ENCODE assay signal across 19 cellular contexts in genomic region chr6:106380407-106380806, GRCh38. TPM values are rescaled to one million over a fixed set of nuclear protein-coding genes. Genes with fewer than 3 reads are reported as not detected.
A peak's percentile ranks its signal among the peaks of the same experiment; 100 is the strongest.
DNase-seq lines count a peak whose midpoint lies in the region; ATAC-seq and TF ChIP-seq lines count a peak whose summit lies in the region.
"Had no signal": no experiment of that assay in that cellular context is flagged by ENCODE, and none has a peak within 500 bp of the region (broad histone marks: within the 10 kb centered on the region; RNA-seq: fewer than 3 reads in every experiment).

No MANE protein-coding gene starts in this region.

- no peak overlapping the region for H4K5ac ChIP-seq in IMR-90 (ENCODE audit: low read depth, low read length)

- H3K4me3 Mint-ChIP-seq in MCF 10A (ENCODE audit: unreplicated experiment): no peak overlapping the region
- H3K4me3 Mint-ChIP-seq: CD8-positive, alpha-beta T cell had no signal

- no peak overlapping the region for H3K9ac ChIP-seq in IMR-90 (ENCODE audit: low read depth, low read length)
- H3K9ac ChIP-seq: BLaER1 treated with 17β-estradiol and CSF1 and Interleukin-3, amounts not matched to agents 10 nM and 100 nM had no signal

- no TSS peak for BruUV-seq in IMR-90 (replicated peaks; lab: Mats Ljungman, UMichigan)
- no TSS peak for BruUV-seq in MCF 10A (replicated peaks; lab: Mats Ljungman, UMichigan)

- H4K20me1 ChIP-seq in IMR-90 (ENCODE audit: insufficient read depth, low read length): no peaks in the 10 kb centered on the region
- H4K20me1 ChIP-seq: BLaER1 treated with 17β-estradiol and CSF1 and Interleukin-3, amounts not matched to agents 10 nM and 100 nM had no signal

- TF ChIP-seq POLR2A in IMR-90 (IDR thresholded peaks at IDR 0.05; ENCODE audit: low read depth, low read length) (no peak), esophagus squamous epithelium (IDR thresholded peaks at IDR 0.05) (no peak)

- no peak overlapping the region for H3K14ac ChIP-seq in IMR-90 (replicated peaks; ENCODE audit: low read depth, low read length)

- H3K4me3 ChIP-seq in IMR-90 (ENCODE audit: insufficient read depth, low read depth, low read length): no peak overlapping the region
- H3K4me3 ChIP-seq in esophagus squamous epithelium: no peak overlapping the region
- H3K4me3 ChIP-seq: A549; BLaER1 treated with 17β-estradiol and CSF1 and Interleukin-3, amounts not matched to agents 10 nM and 100 nM; K562; SJSA1 had no signal

- no peak overlapping the region for H3K56ac ChIP-seq in IMR-90 (ENCODE audit: extremely low read depth, insufficient read depth, low read length)

- no peak overlapping the region for H2BK20ac ChIP-seq in IMR-90 (ENCODE audit: low read depth, low read length)

- POLR2A ChIA-PET in IMR-90 (lab: Charles Lee; ENCODE audit: unreplicated experiment): no interaction called here
- POLR2A ChIA-PET in MCF 10A (lab: Yijun Ruan, JAX): interaction anchor here (0.8 to 1.0 kb wide), 3 partner anchors 10 to 55 kb away, joined by 3 to 4 read pairs (median 3); partner anchors contain the start of genes ATG5 and CRYBG1

- H3K27ac ChIP-seq in IMR-90 (ENCODE audit: insufficient read depth, low read length): no peak overlapping the region
- H3K27ac ChIP-seq in esophagus squamous epithelium: peak overlapping the region in 3 of 4 donors; percentile 43 to 77 (median 70)
- H3K27ac ChIP-seq: A549; BLaER1 treated with 17β-estradiol and CSF1 and Interleukin-3, amounts not matched to agents 10 nM and 100 nM; RWPE1; SJSA1 had no signal

- H3K27me3 ChIP-seq in IMR-90 (ENCODE audit: control insufficient read depth, insufficient read depth, low read length) (peaks cover 15% of the 10 kb centered on the region), esophagus squamous epithelium (no peaks in the 10 kb centered on the region)
- H3K27me3 ChIP-seq: BLaER1 treated with 17β-estradiol and CSF1 and Interleukin-3, amounts not matched to agents 10 nM and 100 nM had no signal

- no peak overlapping the region for H3K4me2 ChIP-seq in IMR-90 (ENCODE audit: low read depth, low read length)
- H3K4me2 ChIP-seq: A549; BLaER1 treated with 17β-estradiol and CSF1 and Interleukin-3, amounts not matched to agents 10 nM and 100 nM had no signal

- no peak overlapping the region for H2AK9ac ChIP-seq in IMR-90 (replicated peaks; ENCODE audit: low read depth, low read length, poor library complexity)

- no peak overlapping the region for H2BK5ac ChIP-seq in IMR-90 (ENCODE audit: low read depth, low read length, poor library complexity, severe bottlenecking)

- TF ChIP-seq RAD21 in IMR-90 (IDR thresholded peaks at IDR 0.05; ENCODE audit: low read length): no peak

- H3K4me1 ChIP-seq in IMR-90 (ENCODE audit: control insufficient read depth, insufficient read depth, low read length) (no peaks in the 10 kb centered on the region), esophagus squamous epithelium (peaks cover 10 to 94% (median 22%) of the 10 kb centered on the region in 3 donors)
- H3K4me1 ChIP-seq: A549 had no signal

- TF ChIP-seq CTCF in IMR-90 (conservative IDR thresholded peaks at IDR 0.05; ENCODE audit: low read depth, low read length): no peak
- TF ChIP-seq CTCF in MCF 10A (IDR thresholded peaks at IDR 0.05; ENCODE audit: unreplicated experiment): no peak
- TF ChIP-seq CTCF in esophagus squamous epithelium (IDR thresholded peaks at IDR 0.05): no peak
- TF ChIP-seq CTCF in GM20000 (IDR thresholded peaks at IDR 0.05; ENCODE audit: extremely low read depth, missing control alignments): no peak

- no peaks in the 10 kb centered on the region for H3K27me3 Mint-ChIP-seq in MCF 10A (ENCODE audit: insufficient read depth, unreplicated experiment)

- H2AFZ ChIP-seq in IMR-90 (replicated peaks; ENCODE audit: low read length, poor library complexity): no peak overlapping the region

- H2AK5ac ChIP-seq in IMR-90 (ENCODE audit: low read depth, low read length): no peak overlapping the region

- H2BK120ac ChIP-seq in IMR-90 (ENCODE audit: low read depth, low read length): no peak overlapping the region

- no CpG with 5 or more reads among the region's 1 CpG for WGBS in IMR-90 (ENCODE audit: extremely low coverage in 2 of 2, insufficient read length in 1 of 2), 2 experiments
- WGBS in esophagus squamous epithelium, 2 donors: 4 to 21% methylated on average over 1 of the region's 1 CpG

- no peaks in the 10 kb centered on the region for H3K36me3 ChIP-seq in IMR-90 (ENCODE audit: control insufficient read depth, insufficient read depth, low read length)
- no peaks in the 10 kb centered on the region for H3K36me3 ChIP-seq in esophagus squamous epithelium
- H3K36me3 ChIP-seq: BLaER1 treated with 17β-estradiol and CSF1 and Interleukin-3, amounts not matched to agents 10 nM and 100 nM; SJSA1 had no signal

- no peaks in the 10 kb centered on the region for H3K79me1 ChIP-seq in IMR-90 (ENCODE audit: low read depth in 1 of 2, low read length in 2 of 2)

- H3K23ac ChIP-seq in IMR-90 (ENCODE audit: low read depth, low read length): no peak overlapping the region

- H3K9me1 ChIP-seq in IMR-90 (ENCODE audit: insufficient read depth, low read length): no peaks in the 10 kb centered on the region

- H3K4ac ChIP-seq in IMR-90 (ENCODE audit: low read depth, low read length): no peak overlapping the region

- H3K9me3 ChIP-seq in IMR-90 (ENCODE audit: control insufficient read depth, insufficient read depth, low read length): no peaks in the 10 kb centered on the region
- no peaks in the 10 kb centered on the region for H3K9me3 ChIP-seq in esophagus squamous epithelium
- H3K9me3 ChIP-seq: A549; BLaER1 treated with 17β-estradiol and CSF1 and Interleukin-3, amounts not matched to agents 10 nM and 100 nM; SJSA1 had no signal

- no peaks in the 10 kb centered on the region for H3K9me3 Mint-ChIP-seq in MCF 10A (ENCODE audit: unreplicated experiment)
- H3K9me3 Mint-ChIP-seq: CD8-positive, alpha-beta T cell had no signal

- no peak overlapping the region for H2BK15ac ChIP-seq in IMR-90 (ENCODE audit: low read depth, low read length)

- H4K91ac ChIP-seq in IMR-90 (ENCODE audit: insufficient read depth, low read depth, low read length): no peak overlapping the region

- peak overlapping the region; percentile 63 for H3K27ac Mint-ChIP-seq in MCF 10A (ENCODE audit: low read depth, unreplicated experiment)
- H3K27ac Mint-ChIP-seq: CD8-positive, alpha-beta T cell had no signal

- H4K8ac ChIP-seq in IMR-90 (ENCODE audit: low read depth in 2 of 2, low read length in 2 of 2): no peak overlapping the region

- intact Hi-C loops in IMR-90 (cut with micrococcal nuclease): no loop called here
- intact Hi-C loops in MCF 10A (cut with micrococcal nuclease): no loop called here
- intact Hi-C loops in esophagus squamous epithelium (cut with DNase I): no loop called here

- no peak overlapping the region for H3K18ac ChIP-seq in IMR-90 (ENCODE audit: low read depth, low read length)

- in situ Hi-C loops in IMR-90 (cut with MboI; ENCODE audit: low sequenced_read_pairs): no loop called here

- H3K36me3 Mint-ChIP-seq in MCF 10A (ENCODE audit: insufficient read depth, unreplicated experiment): no peaks in the 10 kb centered on the region
- H3K36me3 Mint-ChIP-seq: CD8-positive, alpha-beta T cell had no signal

- no peak for ATAC-seq in IMR-90 (ENCODE audit: low read depth)
- no peak for ATAC-seq in HG02938 (IDR thresholded peaks at IDR 0.05; ENCODE audit: unreplicated experiment)
- ATAC-seq: A549; CD8-positive, alpha-beta T cell; K562 had no signal

- DNase-seq in IMR-90: peak; percentile 14
- no peak for DNase-seq in MCF 10A (ENCODE audit: unreplicated experiment)
- no peak for DNase-seq in esophagus squamous epithelium (lab: John Stamatoyannopoulos, UW)
- peak; percentile 42 for DNase-seq in stromal cell of bone marrow (ENCODE audit: low read depth)
- no peak for DNase-seq in AG08396 (ENCODE audit: low spot score)
- DNase-seq in GM20000 (ENCODE audit: low spot score): no peak
- DNase-seq: CD8-positive, alpha-beta T cell; DMS79; H7; NCI-H1436; NCI-H1930; NCI-H345; NCI-H524 treated with DMSO at 0.1 percent for 48 hours had no signal

- dilution Hi-C loops in IMR-90 (cut with HindIII; ENCODE audit: low sequenced_read_pairs, unreplicated experiment): no loop called here

- CTCF ChIA-PET in IMR-90 (lab: Yijun Ruan, JAX): no interaction called here
- CTCF ChIA-PET in MCF 10A (lab: Yijun Ruan, JAX): interaction anchor here (0.8 to 3.5 kb wide), 4 partner anchors 9 to 64 kb away, joined by 3 to 14 read pairs (median 7); partner anchors contain the start of gene CRYBG1

- peaks cover 37% of the 10 kb centered on the region for H3K4me1 Mint-ChIP-seq in MCF 10A (ENCODE audit: insufficient read depth, unreplicated experiment)

TF ChIP-seq in IMR-90, 13 proteins besides CTCF, POLR2A, EP300 and RAD21:
- TF ChIP-seq MAZ (IDR thresholded peaks at IDR 0.05; ENCODE audit: borderline replicate concordance, low read depth, low read length) (no peak), USF2 (IDR thresholded peaks at IDR 0.05; ENCODE audit: low read depth, low read length) (no peak), BHLHE40 (IDR thresholded peaks at IDR 0.05; ENCODE audit: low read depth, low read length) (no peak), CEBPB (IDR thresholded peaks at IDR 0.05; ENCODE audit: low read depth, low read length) (no peak), NFE2L2 (IDR thresholded peaks at IDR 0.05; ENCODE audit: low read depth, low read length) (no peak), RFX5 (IDR thresholded peaks at IDR 0.05; ENCODE audit: low read depth, low read length) (no peak)

RNA-seq across cellular contexts. Expression of gene CRYBG1, which starts 19.9 kb away (rescaled TPM):
- total RNA-seq in IMR-90 (2012; rRNA removed) (1.1 TPM in 2 replicates), MCF 10A (2022) (36.5 and 45.3 TPM in 2 replicates), esophagus squamous epithelium (100 to 1,000 TPM; 119 to 185 (median 153) TPM)
- 0.32 and 0.38 TPM in 2 replicates for polyA plus RNA-seq in IMR-90 (2012; rRNA removed)
- 0.09 and 0.12 TPM in 2 replicates for polyA plus RNA-seq in IMR-90 (2012; cell fraction: cytosol; rRNA removed)
- polyA plus RNA-seq in IMR-90 (2012; cell fraction: nucleus; rRNA removed; ENCODE audit: low replicate concordance): 0.14 and 0.50 TPM in 2 replicates

RNA-seq across cellular contexts. Expression of gene ATG5, which starts 54.8 kb away (rescaled TPM):
- total RNA-seq in IMR-90 (2012; rRNA removed) (28.0 and 44.7 TPM in 2 replicates), MCF 10A (2022) (26.4 and 33.3 TPM in 2 replicates), esophagus squamous epithelium (10 to 100 TPM; 14.6 to 34.9 (median 25.3) TPM)
- polyA plus RNA-seq in IMR-90 (2012; rRNA removed): 11.8 and 13.5 TPM in 2 replicates
- polyA plus RNA-seq in IMR-90 (2012; cell fraction: cytosol; rRNA removed): 4.6 and 5.3 TPM in 2 replicates
- polyA plus RNA-seq in IMR-90 (2012; cell fraction: nucleus; rRNA removed; ENCODE audit: low replicate concordance): 1.8 and 9.8 TPM in 2 replicates

Comparison
In these comparisons a context has a peak if more than half of its experiments do, and no peak if none do; other contexts are left out.
1. DNase-seq: peak in IMR-90 (single experiment) and stromal cell of bone marrow (single experiment); none in MCF 10A (single experiment), esophagus squamous epithelium (single experiment), AG08396 (single experiment) and GM20000 (single experiment).
2. RNA of gene CRYBG1, which starts 19.9 kb away (total RNA-seq): 119 to 185 TPM in esophagus squamous epithelium and 36.5 to 45.3 TPM in MCF 10A; 1.1 TPM in IMR-90; every median in the first group is over 10 times any median in the second.